25 cellular contexts compared by ENCODE assay signal in the genomic region with DNA sequence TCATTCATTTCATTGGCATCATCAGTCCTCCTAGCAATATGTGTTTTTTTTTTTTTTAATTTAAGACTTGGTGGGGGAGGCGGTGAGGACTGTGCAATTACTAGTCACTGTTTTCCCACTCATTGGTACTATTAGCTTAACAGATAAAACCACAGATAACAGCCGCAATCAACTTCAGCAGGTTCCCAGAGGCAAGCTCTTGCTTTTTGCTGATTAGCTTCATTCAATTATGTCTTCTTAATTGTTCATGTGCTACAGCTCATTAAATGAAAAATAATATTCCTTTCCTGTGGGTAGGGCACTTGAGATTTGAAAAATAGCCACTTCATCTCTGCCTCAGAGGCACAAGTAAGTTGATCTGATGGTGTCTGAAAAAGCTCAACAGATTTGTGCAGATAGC.
"Had no signal": no experiment of that assay in that cellular context is flagged by ENCODE, and none has a peak within 500 bp of the region (broad histone marks: within the 10 kb centered on the region; RNA-seq: fewer than 3 reads in every experiment).

No MANE protein-coding gene starts in this region.

- H3K9me3 ChIP-seq: spleen, suprapubic skin, tibial artery had no signal

- H3K9me3 Mint-ChIP-seq: memory B cell, neural progenitor cell had no signal

- H2AFZ ChIP-seq: neural progenitor cell had no signal

- H3K27ac Mint-ChIP-seq: activated B cell treated with CpG ODN at 0.5 μM for 24 hours; activated CD8-positive, alpha-beta T cell treated with anti-CD3 and anti-CD28 coated beads for 36 hours; activated naive CD4-positive, alpha-beta T cell treated with anti-CD3 and anti-CD28 coated beads, Interleukin-2, amount 50 U/mL, for 24 hours; activated naive CD8-positive, alpha-beta T cell treated with anti-CD3 and anti-CD28 coated beads, Interleukin-2, amount 50 U/mL, for 24 hours; activated T-helper 17 cell treated with anti-CD3 and anti-CD28 coated beads, Interleukin-2, amount 50 U/mL, for 72 hours; immature natural killer cell; memory B cell; natural killer cell; neural progenitor cell; T-helper 17 cell had no signal

- H3K4me1 Mint-ChIP-seq: activated B cell treated with CpG ODN at 0.5 μM for 24 hours; activated naive CD4-positive, alpha-beta T cell treated with anti-CD3 and anti-CD28 coated beads, Interleukin-2, amount 50 U/mL, for 24 hours; activated naive CD8-positive, alpha-beta T cell treated with anti-CD3 and anti-CD28 coated beads, Interleukin-2, amount 50 U/mL, for 24 hours; activated T-helper 17 cell treated with anti-CD3 and anti-CD28 coated beads, Interleukin-2, amount 50 U/mL, for 72 hours; central memory CD8-positive, alpha-beta T cell; immature natural killer cell; memory B cell; natural killer cell; neural progenitor cell; T-helper 17 cell had no signal

- H3K27me3 Mint-ChIP-seq: activated B cell treated with CpG ODN at 0.5 μM for 24 hours; activated CD8-positive, alpha-beta T cell treated with anti-CD3 and anti-CD28 coated beads for 36 hours; activated naive CD4-positive, alpha-beta T cell treated with anti-CD3 and anti-CD28 coated beads, Interleukin-2, amount 50 U/mL, for 24 hours; activated naive CD8-positive, alpha-beta T cell treated with anti-CD3 and anti-CD28 coated beads, Interleukin-2, amount 50 U/mL, for 24 hours; activated T-helper 17 cell treated with anti-CD3 and anti-CD28 coated beads, Interleukin-2, amount 50 U/mL, for 72 hours; central memory CD8-positive, alpha-beta T cell; memory B cell; T-helper 17 cell had no signal

- H3K36me3 ChIP-seq: neural progenitor cell, spleen, suprapubic skin, tibial artery had no signal

- H3K4me2 ChIP-seq: neural progenitor cell had no signal

- H3K4me3 ChIP-seq: neural progenitor cell, spleen, suprapubic skin, tibial artery had no signal

- ATAC-seq: activated CD8-positive, alpha-beta T cell treated with anti-CD3 and anti-CD28 coated beads for 36 hours; activated naive CD8-positive, alpha-beta T cell treated with anti-CD3 and anti-CD28 coated beads, Interleukin-2, amount 50 U/mL, for 24 hours; activated T-cell treated with anti-CD3 and anti-CD28 coated beads, Interleukin-2, amount 50 U/mL, for 4 hours; activated T-helper 17 cell treated with anti-CD3 and anti-CD28 coated beads, Interleukin-2, amount 50 U/mL, for 72 hours; left colon; natural killer cell; right cardiac atrium; T-helper 17 cell had no signal

- H3K27ac ChIP-seq: neural progenitor cell, spleen, suprapubic skin, tibial artery had no signal

- DNase-seq: activated B cell treated with CpG ODN at 0.5 μM for 24 hours; activated CD4-positive, alpha-beta T cell treated with anti-CD3 and anti-CD28 coated beads, Interleukin-2, amount 50 U/mL, for 1 hour; activated CD8-positive, alpha-beta T cell treated with anti-CD3 and anti-CD28 coated beads for 36 hours; activated naive CD8-positive, alpha-beta T cell treated with anti-CD3 and anti-CD28 coated beads, Interleukin-2, amount 50 U/mL, for 24 hours; activated T-cell treated with anti-CD3 and anti-CD28 coated beads, Interleukin-2, amount 50 U/mL, for 4 hours; amygdala; dermis blood vessel endothelial cell; effector CD4-positive, alpha-beta T cell; immature natural killer cell; kidney; left colon; natural killer cell; occipital lobe; right cardiac atrium; spleen; stimulated activated naive CD4-positive, alpha-beta T cell; T-helper 17 cell; T1000; tibial artery had no signal

- H3K4me1 ChIP-seq: neural progenitor cell, spleen, suprapubic skin, tibial artery had no signal

- H3K27me3 ChIP-seq: neural progenitor cell, spleen, suprapubic skin, tibial artery had no signal

- H3K4me3 Mint-ChIP-seq: activated B cell treated with CpG ODN at 0.5 μM for 24 hours; activated CD8-positive, alpha-beta T cell treated with anti-CD3 and anti-CD28 coated beads for 36 hours; activated naive CD4-positive, alpha-beta T cell treated with anti-CD3 and anti-CD28 coated beads, Interleukin-2, amount 50 U/mL, for 24 hours; activated naive CD8-positive, alpha-beta T cell treated with anti-CD3 and anti-CD28 coated beads, Interleukin-2, amount 50 U/mL, for 24 hours; activated T-cell treated with anti-CD3 and anti-CD28 coated beads, Interleukin-2, amount 50 U/mL, for 4 hours; activated T-helper 17 cell treated with anti-CD3 and anti-CD28 coated beads, Interleukin-2, amount 50 U/mL, for 72 hours; central memory CD8-positive, alpha-beta T cell; immature natural killer cell; memory B cell; natural killer cell; neural progenitor cell; T-helper 17 cell had no signal

- H3K36me3 Mint-ChIP-seq: activated naive CD4-positive, alpha-beta T cell treated with anti-CD3 and anti-CD28 coated beads, Interleukin-2, amount 50 U/mL, for 24 hours; immature natural killer cell; memory B cell; natural killer cell; neural progenitor cell had no signal
